In the genomic region with DNA sequence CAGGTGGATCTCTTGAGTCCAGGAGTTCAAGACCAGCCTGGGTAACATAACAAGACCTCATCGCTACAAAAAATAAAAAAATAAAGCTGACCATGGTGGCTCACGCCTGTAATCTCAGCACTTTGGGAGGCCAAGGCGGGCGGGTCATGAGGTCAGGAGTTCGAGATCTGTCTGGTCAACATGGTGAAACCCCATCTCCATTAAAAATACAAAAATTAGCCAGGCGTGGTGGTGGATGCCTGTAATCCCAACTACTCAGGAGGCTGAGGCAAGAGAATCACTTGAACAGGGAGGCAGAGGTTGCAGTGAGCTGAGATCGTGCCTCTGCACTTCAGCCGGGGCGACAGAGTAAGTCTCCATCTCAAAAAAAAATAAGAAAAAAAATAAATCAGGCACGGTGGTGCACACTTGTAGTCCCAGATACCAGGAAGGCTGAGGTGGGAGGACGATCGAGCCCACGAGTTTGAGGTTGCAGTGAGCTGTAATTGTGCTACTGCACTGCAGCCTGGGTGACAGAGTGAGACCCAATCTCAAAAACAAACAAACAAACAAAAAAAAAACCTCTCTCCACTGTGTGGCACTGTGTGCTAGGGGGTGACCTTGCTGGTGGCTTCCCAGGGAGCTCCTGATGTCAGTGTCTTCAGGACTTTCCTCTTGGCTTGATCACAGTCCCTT, we compare ENCODE assay signal across 10 cellular contexts. TPM values are rescaled to one million over a fixed set of nuclear protein-coding genes. Genes with fewer than 3 reads are reported as not detected.
DNase-seq lines count a peak whose midpoint lies in the region; FAIRE-seq and TF ChIP-seq lines count a peak whose summit lies in the region.
"Had no signal": no experiment of that assay in that cellular context is flagged by ENCODE, and none has a peak within 500 bp of the region (broad histone marks: within the 10 kb centered on the region; RNA-seq: fewer than 3 reads in every experiment).

No MANE protein-coding gene starts in this region.

- DNase-seq in NCI-H345 (lab: John Stamatoyannopoulos, UW) (peak; percentile 37), NCI-H345 treated with DMSO at 0.1 percent for 48 hours (lab: John Stamatoyannopoulos, UW; ENCODE audit: unreplicated experiment) (no peak), WERI-Rb-1 (peak; percentile 49), myocyte (ENCODE audit: low read depth) (peak; percentile 10), HTR-8/SVneo (ENCODE audit: insufficient read length, low spot score) (no peak), dedifferentiated amniotic fluid mesenchymal stem cell (ENCODE audit: extremely low spot score) (no peak), RWPE1 (ENCODE audit: low spot score) (no peak)
- DNase-seq: effector memory CD4-positive, alpha-beta T cell had no signal

- H3K36me3 ChIP-seq in HEK293 (ENCODE audit: control insufficient read depth in 2 of 2, insufficient read depth in 1 of 2, low read length in 2 of 2) (no peaks in the 10 kb centered on the region), WERI-Rb-1 (no peaks in the 10 kb centered on the region)

- CTCF ChIA-PET in HEK293 (lab: Yijun Ruan, JAX), result interaction anchor here (0.5 to 0.9 kb wide), 6 partner anchors 13 to 1179 kb away, joined by 3 to 4 read pairs (median 4); no protein-coding TSS in a partner anchor
- CTCF ChIA-PET in RWPE1 (lab: Yijun Ruan, JAX), result interaction anchor here (0.6 to 1.1 kb wide), 3 partner anchors 38 to 70 kb away, joined by 3 to 6 read pairs (median 4); partner anchors contain the start of gene TBX6

- no peak for FAIRE-seq in HTR-8/SVneo (lab: Jason Lieb, UNC)

- no peak overlapping the region for H3K4me3 ChIP-seq in HEK293 (ENCODE audit: low read depth, low read length)
- no peak overlapping the region for H3K4me3 ChIP-seq in WERI-Rb-1 (ENCODE audit: low read depth, low read length)

- H3K27ac ChIP-seq in HEK293 (ENCODE audit: extremely low read depth, low read depth, low read length) (no peak overlapping the region), WERI-Rb-1 (no peak overlapping the region), RWPE1 (no peak overlapping the region)
- H3K27ac ChIP-seq: KMS-11 had no signal

- H3K4me1 ChIP-seq in HEK293 (ENCODE audit: control insufficient read depth, insufficient read depth, low read length), result no peaks in the 10 kb centered on the region

- H3K9me3 ChIP-seq in HEK293 (ENCODE audit: control insufficient read depth, insufficient read depth, low read depth, low read length) (no peaks in the 10 kb centered on the region), WERI-Rb-1 (ENCODE audit: severe bottlenecking) (no peaks in the 10 kb centered on the region)

- POLR2A ChIA-PET in HEK293 (lab: Yijun Ruan, JAX), result interaction anchor here (0.7 kb wide), 1 partner anchor 267 kb away, joined by 3 read pairs; no protein-coding TSS in a partner anchor
- POLR2A ChIA-PET in RWPE1 (lab: Yijun Ruan, JAX; ENCODE audit: low non-redundant PET), result no interaction called here

- TF ChIP-seq CTCF in HEK293 (tag by site-specific recombination; IDR thresholded peaks at IDR 0.05) (peak; percentile 85), WERI-Rb-1 (IDR thresholded peaks at IDR 0.05; ENCODE audit: low read depth, low read length) (peak; percentile 65), RWPE1 (conservative IDR thresholded peaks at IDR 0.05; ENCODE audit: low read depth) (no peak)

- H3K27me3 ChIP-seq in WERI-Rb-1 (ENCODE audit: insufficient read depth, low read depth, severe bottlenecking), result no peaks in the 10 kb centered on the region

TF ChIP-seq in HEK293, 187 proteins besides CTCF, POLR2A, EP300 and RAD21:
- TF ChIP-seq ZEB2 (tag by site-specific recombination; IDR thresholded peaks at IDR 0.05), result 0 out of 2 replicates have a peak, but pooled peaks have one; percentile 34
- TF ChIP-seq ZBTB44 (tag by site-specific recombination; IDR thresholded peaks at IDR 0.05), result no peak
- TF ChIP-seq ZNF558 (tag by site-specific recombination; IDR thresholded peaks at IDR 0.05), result no peak
- 0 out of 2 replicates have a peak, but pooled peaks have one; percentile 26 for TF ChIP-seq ZBTB17 (tag by site-specific recombination; IDR thresholded peaks at IDR 0.05)
- TF ChIP-seq ZNF654 (tag by site-specific recombination; IDR thresholded peaks at IDR 0.05; ENCODE audit: low read depth), result peak; percentile 90
- TF ChIP-seq OSR2 (tag by site-specific recombination; IDR thresholded peaks at IDR 0.05), result 0 out of 2 replicates have a peak, but pooled peaks have one; percentile 10
- 0 out of 2 replicates have a peak, but pooled peaks have one; percentile 31 for TF ChIP-seq ZBTB48 (tag by site-specific recombination; IDR thresholded peaks at IDR 0.05)
- no peak for TF ChIP-seq ZNF184 (tag by site-specific recombination; IDR thresholded peaks at IDR 0.05)
- TF ChIP-seq GLIS1 (tag by site-specific recombination; IDR thresholded peaks at IDR 0.05), result peak; percentile 20; the same call in 1 of the 2 replicates

RNA-seq across cellular contexts. Expression of gene MAPK3, which starts 19.8 kb away (rescaled TPM):
- total RNA-seq in myocyte, result 13.7 and 20.9 TPM in 2 replicates
- polyA plus RNA-seq in myocyte (2012), result 67.7 TPM

RNA-seq across cellular contexts. Expression of gene GDPD3, which starts 29.5 kb away (rescaled TPM):
- total RNA-seq in myocyte, result 0.24 and 0.47 TPM in 2 replicates
- 1.1 TPM for polyA plus RNA-seq in myocyte (2012)

RNA-seq across cellular contexts. Expression of gene CORO1A, which starts 40.6 kb away (rescaled TPM):
- 0.21 and 1.5 TPM in 2 replicates for total RNA-seq in myocyte
- 0.26 TPM for polyA plus RNA-seq in myocyte (2012)

RNA-seq across cellular contexts. Expression of gene YPEL3, which starts 46.8 kb away (rescaled TPM):
- 41.3 and 52.2 TPM in 2 replicates for total RNA-seq in myocyte
- polyA plus RNA-seq in myocyte (2012), result 115 TPM

RNA-seq across cellular contexts. Expression of gene BOLA2B, which starts 50.7 kb away (rescaled TPM):
- 66.2 and 236 TPM in 2 replicates for total RNA-seq in myocyte
- 139 TPM for polyA plus RNA-seq in myocyte (2012)

Comparison
In these comparisons a context has a peak if more than half of its experiments do, and no peak if none do; other contexts are left out.
1. DNase-seq: peak in NCI-H345 (single experiment), WERI-Rb-1 (single experiment) and myocyte (single experiment); none in NCI-H345 treated with DMSO at 0.1 percent for 48 hours (single experiment), HTR-8/SVneo (single experiment), dedifferentiated amniotic fluid mesenchymal stem cell (single experiment) and RWPE1 (single experiment).